ENCODE assay signal across 12 cellular contexts in genomic region chr5:59745422-59745863, GRCh38.
DNase-seq lines count a peak whose midpoint lies in the region; ATAC-seq and TF ChIP-seq lines count a peak whose summit lies in the region.
"Had no signal": no experiment of that assay in that cellular context is flagged by ENCODE, and none has a peak within 500 bp of the region (broad histone marks: within the 10 kb centered on the region; RNA-seq: fewer than 3 reads in every experiment).

No MANE protein-coding gene starts in this region.

- peaks cover 6% of the 10 kb centered on the region for H3K27me3 Mint-ChIP-seq in T-helper 2 cell treated with Interferon-gamma antibody and Interleukin-4, amounts not matched to agents 5 μg/mL and 100 μg/mL, for 36 hours (ENCODE audit: low read depth)
- peaks cover 3% of the 10 kb centered on the region for H3K27me3 Mint-ChIP-seq in activated T-cell treated with anti-CD3 and anti-CD28 coated beads, Interleukin-2, amount 50 U/mL, for 4 hours (ENCODE audit: low read depth)

- H3K27me3 ChIP-seq in gastroesophageal sphincter = no peaks in the 10 kb centered on the region

- H3K4me1 Mint-ChIP-seq in T-helper 2 cell treated with Interferon-gamma antibody and Interleukin-4, amounts not matched to agents 5 μg/mL and 100 μg/mL, for 36 hours (ENCODE audit: low read depth) = no peaks in the 10 kb centered on the region
- no peaks in the 10 kb centered on the region for H3K4me1 Mint-ChIP-seq in activated T-cell treated with anti-CD3 and anti-CD28 coated beads, Interleukin-2, amount 50 U/mL, for 4 hours (ENCODE audit: low read depth)

- H3K9me3 ChIP-seq in gastroesophageal sphincter = no peaks in the 10 kb centered on the region

- POLR2A ChIA-PET in RWPE1 (lab: Yijun Ruan, JAX; ENCODE audit: low non-redundant PET) = no interaction called here

- peak overlapping the region in 1 of 2 donors; percentile 15 for H3K4me3 ChIP-seq in gastroesophageal sphincter

- ATAC-seq in gastroesophageal sphincter = peak; percentile 84
- ATAC-seq in sciatic nerve = peak; percentile 86
- ATAC-seq in GM18505 (IDR thresholded peaks at IDR 0.05; ENCODE audit: unreplicated experiment) = no peak
- ATAC-seq in activated T-cell treated with anti-CD3 and anti-CD28 coated beads, Interleukin-2, amount 50 U/mL, for 4 hours = no peak
- no peak for ATAC-seq in HG03521 (IDR thresholded peaks at IDR 0.05; ENCODE audit: unreplicated experiment)

- peak; percentile 64 for DNase-seq in GM04504 (ENCODE audit: low read depth)
- DNase-seq in RWPE1 (ENCODE audit: low spot score) = peak; percentile 86
- no peak for DNase-seq in sciatic nerve (ENCODE audit: low spot score)
- DNase-seq in T-helper 2 cell treated with Interferon-gamma antibody and Interleukin-4, amounts not matched to agents 5 μg/mL and 100 μg/mL, for 36 hours (ENCODE audit: low spot score) = no peak
- no peak for DNase-seq in activated T-cell treated with anti-CD3 and anti-CD28 coated beads, Interleukin-2, amount 50 U/mL, for 4 hours
- DNase-seq: GF-D8; SIG-M5; stimulated activated CD4-positive, alpha-beta T cell treated with anti-CD3 and anti-CD28 coated beads, Interleukin-2, amount 100 ng/mL, for 48 hours had no signal

- CTCF ChIA-PET in RWPE1 (lab: Yijun Ruan, JAX) = interaction anchor here (0.7 kb wide), 2 partner anchors 234 to 353 kb away, joined by 3 to 4 read pairs; no protein-coding TSS in a partner anchor

- no peaks in the 10 kb centered on the region for H3K36me3 Mint-ChIP-seq in T-helper 2 cell treated with Interferon-gamma antibody and Interleukin-4, amounts not matched to agents 5 μg/mL and 100 μg/mL, for 36 hours (ENCODE audit: low read depth)
- no peaks in the 10 kb centered on the region for H3K36me3 Mint-ChIP-seq in activated T-cell treated with anti-CD3 and anti-CD28 coated beads, Interleukin-2, amount 50 U/mL, for 4 hours (ENCODE audit: insufficient read depth)

- no peaks in the 10 kb centered on the region for H3K36me3 ChIP-seq in gastroesophageal sphincter

- no peak overlapping the region for H3K27ac Mint-ChIP-seq in T-helper 2 cell treated with Interferon-gamma antibody and Interleukin-4, amounts not matched to agents 5 μg/mL and 100 μg/mL, for 36 hours
- H3K27ac Mint-ChIP-seq: activated T-helper 1 cell treated with anti-CD3 and anti-CD28 coated beads, Interleukin-12 subunit alpha, Interleukin-12 subunit beta, Interleukin-2, Interleukin-4 antibody, amounts not matched to agents 30 ng/mL and 10 ng/mL and 1 ng/mL, durations not matched to agents 14 hours and 24 hours and 36 hours had no signal

- intact Hi-C loops in sciatic nerve (cut with DNase I) = no loop called here

- H3K27ac ChIP-seq in RWPE1 (peak overlapping the region; percentile 71), gastroesophageal sphincter (peak overlapping the region; percentile 3 to 60 (median 43))

- H3K9me3 Mint-ChIP-seq in T-helper 2 cell treated with Interferon-gamma antibody and Interleukin-4, amounts not matched to agents 5 μg/mL and 100 μg/mL, for 36 hours = no peaks in the 10 kb centered on the region
- H3K9me3 Mint-ChIP-seq in activated T-cell treated with anti-CD3 and anti-CD28 coated beads, Interleukin-2, amount 50 U/mL, for 4 hours = no peaks in the 10 kb centered on the region
- H3K9me3 Mint-ChIP-seq: activated T-helper 1 cell treated with anti-CD3 and anti-CD28 coated beads, Interleukin-12 subunit alpha, Interleukin-12 subunit beta, Interleukin-2, Interleukin-4 antibody, amounts not matched to agents 30 ng/mL and 10 ng/mL and 1 ng/mL, durations not matched to agents 14 hours and 24 hours and 36 hours had no signal

- TF ChIP-seq EP300 in gastroesophageal sphincter (IDR thresholded peaks at IDR 0.05) = peak; percentile 71

- H3K4me1 ChIP-seq in gastroesophageal sphincter = peaks cover 0 to 19% (median 0%) of the 10 kb centered on the region in 3 donors

- TF ChIP-seq POLR2A in gastroesophageal sphincter (IDR thresholded peaks at IDR 0.05) (no peak), GM18505 (IDR thresholded peaks at IDR 0.05; ENCODE audit: borderline replicate concordance, extremely low read depth, insufficient read depth, insufficient read length) (no peak)

- no peak overlapping the region for H3K4me3 Mint-ChIP-seq in T-helper 2 cell treated with Interferon-gamma antibody and Interleukin-4, amounts not matched to agents 5 μg/mL and 100 μg/mL, for 36 hours
- no peak overlapping the region for H3K4me3 Mint-ChIP-seq in activated T-cell treated with anti-CD3 and anti-CD28 coated beads, Interleukin-2, amount 50 U/mL, for 4 hours
- H3K4me3 Mint-ChIP-seq: activated T-helper 1 cell treated with anti-CD3 and anti-CD28 coated beads, Interleukin-12 subunit alpha, Interleukin-12 subunit beta, Interleukin-2, Interleukin-4 antibody, amounts not matched to agents 30 ng/mL and 10 ng/mL and 1 ng/mL, durations not matched to agents 14 hours and 24 hours and 36 hours had no signal

- WGBS in gastroesophageal sphincter (ENCODE audit: low coverage in 1 of 2), 2 donors = 18 to 22% methylated on average over 5 to 6 of the region's 7 CpGs

- no peak for TF ChIP-seq CTCF in RWPE1 (conservative IDR thresholded peaks at IDR 0.05; ENCODE audit: low read depth)
- TF ChIP-seq CTCF in gastroesophageal sphincter (IDR thresholded peaks at IDR 0.05) = no peak

Comparison
In these comparisons a context has a peak if more than half of its experiments do, and no peak if none do; other contexts are left out.
1. DNase-seq: peak in GM04504 (single experiment) and RWPE1 (single experiment); none in sciatic nerve (single experiment), T-helper 2 cell treated with Interferon-gamma antibody and Interleukin-4, amounts not matched to agents 5 μg/mL and 100 μg/mL, for 36 hours (single experiment) and activated T-cell treated with anti-CD3 and anti-CD28 coated beads, Interleukin-2, amount 50 U/mL, for 4 hours (single experiment).
2. ATAC-seq: peak in gastroesophageal sphincter (single experiment) and sciatic nerve (single experiment); none in GM18505 (single experiment), activated T-cell treated with anti-CD3 and anti-CD28 coated beads, Interleukin-2, amount 50 U/mL, for 4 hours (0 of 2) and HG03521 (single experiment).